26 cellular contexts compared by ENCODE assay signal in the genomic region with DNA sequence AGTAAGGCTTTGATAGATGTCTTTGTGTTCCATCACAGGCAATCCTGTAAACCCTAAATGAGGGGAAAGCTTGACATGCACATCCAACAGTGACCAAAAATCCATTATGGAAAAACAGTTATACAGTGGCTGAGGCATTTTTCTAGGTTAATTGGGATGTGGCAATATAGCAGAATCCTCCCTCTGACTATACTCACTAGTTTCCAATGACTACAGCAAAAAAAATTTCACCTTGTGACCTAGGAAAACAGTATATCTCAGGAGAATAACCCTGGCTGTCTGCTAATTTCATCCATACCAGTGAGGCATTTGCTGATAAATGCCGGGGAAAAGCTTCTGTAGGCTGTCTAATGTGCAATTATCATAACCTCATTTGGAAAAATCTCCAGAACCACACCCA.
DNase-seq lines count a peak whose midpoint lies in the region; ATAC-seq, FAIRE-seq and TF ChIP-seq lines count a peak whose summit lies in the region.
"Had no signal": no experiment of that assay in that cellular context is flagged by ENCODE, and none has a peak within 500 bp of the region (broad histone marks: within the 10 kb centered on the region; RNA-seq: fewer than 3 reads in every experiment).

No MANE protein-coding gene starts in this region.

- no peak for FAIRE-seq in HTR-8/SVneo (lab: Jason Lieb, UNC)
- FAIRE-seq: A204.1, keratinocyte, TTC549 had no signal

- no peak overlapping the region for H2AFZ ChIP-seq in ACC112 (ENCODE audit: low read length, unreplicated experiment)
- H2AFZ ChIP-seq: parathyroid adenoma had no signal

- H3K27ac ChIP-seq in ACC112 (ENCODE audit: low read depth, low read length) (peak overlapping the region; percentile 30), brain microvascular endothelial cell (peak overlapping the region; percentile 72)
- H3K27ac ChIP-seq: foreskin keratinocyte, parathyroid adenoma, sigmoid colon, upper lobe of left lung had no signal

- H3K79me2 ChIP-seq in ACC112 (ENCODE audit: control insufficient read depth, insufficient read depth, low read length, unreplicated experiment) = no peaks in the 10 kb centered on the region
- H3K79me2 ChIP-seq: parathyroid adenoma had no signal

- in situ Hi-C loops in brain microvascular endothelial cell (cut with HindIII; ENCODE audit: low pct_ligation_motif_present, low sequenced_read_pairs) = no loop called here

- TF ChIP-seq CTCF in brain microvascular endothelial cell (IDR thresholded peaks at IDR 0.05; ENCODE audit: low read depth, low read length, missing control alignments) = no peak

- H3K4me3 ChIP-seq in ACC112 (ENCODE audit: low read depth, low read length) = no peak overlapping the region
- H3K4me3 ChIP-seq in brain microvascular endothelial cell (ENCODE audit: low read depth, low read length) = no peak overlapping the region
- H3K4me3 ChIP-seq: sigmoid colon, upper lobe of left lung had no signal

- no peak for ATAC-seq in HG03354 (IDR thresholded peaks at IDR 0.05; ENCODE audit: poor library complexity, severe bottlenecking, unreplicated experiment)
- ATAC-seq: foreskin keratinocyte; stimulated activated naive CD8-positive, alpha-beta T cell treated with anti-CD3 and anti-CD28 coated beads, Interleukin-15, amount 100 ng/mL, for 72 hours had no signal

- DNase-seq in HS-5 (ENCODE audit: low read depth) (peak; percentile 80), brain microvascular endothelial cell (peak; percentile 39), kidney tubule cell (ENCODE audit: low spot score) (peak; percentile 17), NCI-H1417 (lab: John Stamatoyannopoulos, UW) (no peak), CD1c-positive myeloid dendritic cell (ENCODE audit: extremely low spot score) (no peak), HTR-8/SVneo (ENCODE audit: insufficient read length, low spot score) (no peak)
- DNase-seq: activated CD4-positive, alpha-beta T cell treated with anti-CD3 and anti-CD28 coated beads, Interleukin-2, amount 10 ng/mL, durations not matched to agents 7 days and 5 days; activated CD8-positive, alpha-beta memory T cell treated with anti-CD3 and anti-CD28 coated beads, Interleukin-2, amount 50 U/mL, for 4 hours; activated effector memory CD4-positive, alpha-beta T cell treated with anti-CD3 and anti-CD28 coated beads, Interleukin-2, amount 50 U/mL, for 16 hours; amniotic stem cell; CD4-positive, CD25-positive, alpha-beta regulatory T cell; DMS 273 treated with DMSO at 0.1 percent for 48 hours; hypothalamus; Kasumi-1; NCI-H1105; NCI-H524; sigmoid colon; stimulated activated naive CD8-positive, alpha-beta T cell treated with anti-CD3 and anti-CD28 coated beads, Interleukin-15, amount 100 ng/mL, for 72 hours; upper lobe of left lung had no signal

- H3K4me1 ChIP-seq in ACC112 (ENCODE audit: control insufficient read depth, insufficient read depth, low read length, unreplicated experiment) = peaks cover 37% of the 10 kb centered on the region
- H3K4me1 ChIP-seq: foreskin keratinocyte, parathyroid adenoma, upper lobe of left lung had no signal

- H3K27me3 ChIP-seq in ACC112 (ENCODE audit: insufficient read depth, low read length) = no peaks in the 10 kb centered on the region
- no peaks in the 10 kb centered on the region for H3K27me3 ChIP-seq in brain microvascular endothelial cell (replicated peaks)
- H3K27me3 ChIP-seq: foreskin keratinocyte, sigmoid colon, upper lobe of left lung had no signal

- no peaks in the 10 kb centered on the region for H3K36me3 ChIP-seq in ACC112 (ENCODE audit: insufficient read depth, low read length)
- no peaks in the 10 kb centered on the region for H3K36me3 ChIP-seq in brain microvascular endothelial cell (replicated peaks)
- H3K36me3 ChIP-seq: sigmoid colon, upper lobe of left lung had no signal

Comparison
In these comparisons a context has a peak if more than half of its experiments do, and no peak if none do; other contexts are left out.
1. DNase-seq: peak in HS-5 (single experiment), brain microvascular endothelial cell (single experiment) and kidney tubule cell (single experiment); none in NCI-H1417 (0 of 3), CD1c-positive myeloid dendritic cell (single experiment) and HTR-8/SVneo (single experiment).